Comparison of ENCODE assay signal across 1 cellular context in genomic region chr12:13045816-13046215, GRCh38.
TF ChIP-seq lines count a peak whose summit lies in the region.

No MANE protein-coding gene starts in this region.

TF ChIP-seq in WTC11, 78 proteins besides CTCF, POLR2A, EP300 and RAD21 (continued from another document):
- no peak for TF ChIP-seq E2F5 (CRISPR knock-in tag; IDR thresholded peaks at IDR 0.05)
- TF ChIP-seq, protein P1, sequence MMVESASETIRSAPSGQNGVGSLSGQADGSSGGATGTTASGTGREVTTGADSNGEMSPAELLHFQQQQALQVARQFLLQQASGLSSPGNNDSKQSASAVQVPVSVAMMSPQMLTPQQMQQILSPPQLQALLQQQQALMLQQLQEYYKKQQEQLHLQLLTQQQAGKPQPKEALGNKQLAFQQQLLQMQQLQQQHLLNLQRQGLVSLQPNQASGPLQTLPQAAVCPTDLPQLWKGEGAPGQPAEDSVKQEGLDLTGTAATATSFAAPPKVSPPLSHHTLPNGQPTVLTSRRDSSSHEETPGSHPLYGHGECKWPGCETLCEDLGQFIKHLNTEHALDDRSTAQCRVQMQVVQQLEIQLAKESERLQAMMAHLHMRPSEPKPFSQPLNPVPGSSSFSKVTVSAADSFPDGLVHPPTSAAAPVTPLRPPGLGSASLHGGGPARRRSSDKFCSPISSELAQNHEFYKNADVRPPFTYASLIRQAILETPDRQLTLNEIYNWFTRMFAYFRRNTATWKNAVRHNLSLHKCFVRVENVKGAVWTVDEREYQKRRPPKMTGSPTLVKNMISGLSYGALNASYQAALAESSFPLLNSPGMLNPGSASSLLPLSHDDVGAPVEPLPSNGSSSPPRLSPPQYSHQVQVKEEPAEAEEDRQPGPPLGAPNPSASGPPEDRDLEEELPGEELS (CRISPR knock-in tag; IDR thresholded peaks at IDR 0.05), result no peak
TF ChIP-seq in WTC11: peak in this region for 0.
